Comparison of ENCODE assay signal across 24 cellular contexts in genomic region chr5:155629597-155629996, GRCh38.
"Had no signal": no experiment of that assay in that cellular context is flagged by ENCODE, and none has a peak within 500 bp of the region (broad histone marks: within the 10 kb centered on the region; RNA-seq: fewer than 3 reads in every experiment).

No MANE protein-coding gene starts in this region.

- ATAC-seq: stimulated activated effector memory CD8-positive, alpha-beta T cell treated with anti-CD3 and anti-CD28 coated beads, Interleukin-12 subunit alpha, Interleukin-12 subunit beta, amount 100 ng/mL, for 72 hours; stimulated activated memory B cell treated with anti-CD40 and anti-IgM and Interleukin-4, amounts not matched to agents 10 μg/mL and 1 μg/mL and 100 μg/mL, for 72 hours; stimulated activated naive B cell treated with anti-CD40 and anti-IgM and Interleukin-4, amounts not matched to agents 10 μg/mL and 1 μg/mL and 100 μg/mL, for 72 hours; stimulated activated naive CD8-positive, alpha-beta T cell treated with anti-CD3 and anti-CD28 coated beads, Interleukin-15, amount 100 ng/mL, for 72 hours; stimulated activated naive CD8-positive, alpha-beta T cell treated with anti-CD3 and anti-CD28 coated beads, Interleukin-15, Interleukin-2, amounts not matched to agents 100 U/mL and 50 U/mL, for 24 hours; upper lobe of right lung had no signal

- H3K36me3 Mint-ChIP-seq: stimulated activated effector memory CD8-positive, alpha-beta T cell treated with anti-CD3 and anti-CD28 coated beads, Interleukin-12 subunit alpha, Interleukin-12 subunit beta, amount 100 ng/mL, for 72 hours; stimulated activated memory B cell treated with anti-CD40 and anti-IgM and Interleukin-4, amounts not matched to agents 10 μg/mL and 1 μg/mL and 100 μg/mL, for 72 hours; stimulated activated naive B cell treated with anti-CD40 and anti-IgM and Interleukin-4, amounts not matched to agents 10 μg/mL and 1 μg/mL and 100 μg/mL, for 72 hours; type B pancreatic cell had no signal

- H3K9me3 Mint-ChIP-seq: stimulated activated effector memory CD8-positive, alpha-beta T cell treated with anti-CD3 and anti-CD28 coated beads, Interleukin-12 subunit alpha, Interleukin-12 subunit beta, amount 100 ng/mL, for 72 hours; stimulated activated naive CD8-positive, alpha-beta T cell treated with anti-CD3 and anti-CD28 coated beads, Interleukin-15, Interleukin-2, amounts not matched to agents 100 ng/mL and 50 ng/mL, for 24 hours had no signal

- DNase-seq: stimulated activated CD4-positive, alpha-beta T cell treated with anti-CD3 and anti-CD28 coated beads, Interleukin-2, amount 100 ng/mL, for 48 hours; stimulated activated CD4-positive, alpha-beta T cell treated with anti-CD3 and anti-CD28 coated beads, Interleukin-4, amount 100 ng/mL, for 1 hour; stimulated activated CD4-positive, alpha-beta T cell treated with anti-CD3 and anti-CD28 coated beads, Interleukin-4, amount 100 ng/mL, for 24 hours; stimulated activated CD4-positive, alpha-beta T cell treated with anti-CD3 and anti-CD28 coated beads, Interleukin-4, amount 100 ng/mL, for 4 hours; stimulated activated CD8-positive, alpha-beta memory T cell treated with anti-CD3 and anti-CD28 coated beads, Interleukin-4, amount 100 ng/mL, for 48 hours; stimulated activated naive B cell treated with anti-CD40 and anti-IgM and Interleukin-4, amounts not matched to agents 10 μg/mL and 1 μg/mL and 100 μg/mL, for 72 hours; stimulated activated naive CD4-positive, alpha-beta T cell; stimulated activated naive CD4-positive, alpha-beta T cell treated with Interleukin-2 at 50 U/mL for 16 hours; stimulated activated naive CD8-positive, alpha-beta T cell treated with anti-CD3 and anti-CD28 coated beads, Interleukin-15, amount 100 ng/mL, for 72 hours; stimulated activated naive CD8-positive, alpha-beta T cell treated with anti-CD3 and anti-CD28 coated beads, Interleukin-15, Interleukin-2, amounts not matched to agents 100 U/mL and 50 U/mL, for 24 hours; stomach; substantia nigra; testis; thyroid gland; tibial artery; transverse colon; trophoblast cell; upper lobe of left lung; upper lobe of right lung; uterus had no signal

- H3K27ac Mint-ChIP-seq: stimulated activated effector memory CD8-positive, alpha-beta T cell treated with anti-CD3 and anti-CD28 coated beads, Interleukin-12 subunit alpha, Interleukin-12 subunit beta, amount 100 ng/mL, for 72 hours; stimulated activated memory B cell treated with anti-CD40 and anti-IgM and Interleukin-4, amounts not matched to agents 10 μg/mL and 1 μg/mL and 100 μg/mL, for 72 hours; stimulated activated naive B cell treated with anti-CD40 and anti-IgM and Interleukin-4, amounts not matched to agents 10 μg/mL and 1 μg/mL and 100 μg/mL, for 72 hours; stimulated activated naive CD8-positive, alpha-beta T cell treated with anti-CD3 and anti-CD28 coated beads, Interleukin-15, amount 100 ng/mL, for 72 hours; stimulated activated naive CD8-positive, alpha-beta T cell treated with anti-CD3 and anti-CD28 coated beads, Interleukin-15, Interleukin-2, amounts not matched to agents 100 ng/mL and 50 ng/mL, for 24 hours; type B pancreatic cell had no signal

- H3K4me1 Mint-ChIP-seq: stimulated activated effector memory CD8-positive, alpha-beta T cell treated with anti-CD3 and anti-CD28 coated beads, Interleukin-12 subunit alpha, Interleukin-12 subunit beta, amount 100 ng/mL, for 72 hours; stimulated activated memory B cell treated with anti-CD40 and anti-IgM and Interleukin-4, amounts not matched to agents 10 μg/mL and 1 μg/mL and 100 μg/mL, for 72 hours; stimulated activated naive B cell treated with anti-CD40 and anti-IgM and Interleukin-4, amounts not matched to agents 10 μg/mL and 1 μg/mL and 100 μg/mL, for 72 hours; stimulated activated naive CD8-positive, alpha-beta T cell treated with anti-CD3 and anti-CD28 coated beads, Interleukin-15, amount 100 ng/mL, for 72 hours had no signal

- H3K4me3 Mint-ChIP-seq: stimulated activated effector memory CD8-positive, alpha-beta T cell treated with anti-CD3 and anti-CD28 coated beads, Interleukin-12 subunit alpha, Interleukin-12 subunit beta, amount 100 ng/mL, for 72 hours; stimulated activated memory B cell treated with anti-CD40 and anti-IgM and Interleukin-4, amounts not matched to agents 10 μg/mL and 1 μg/mL and 100 μg/mL, for 72 hours; stimulated activated naive B cell treated with anti-CD40 and anti-IgM and Interleukin-4, amounts not matched to agents 10 μg/mL and 1 μg/mL and 100 μg/mL, for 72 hours; stimulated activated naive CD8-positive, alpha-beta T cell treated with anti-CD3 and anti-CD28 coated beads, Interleukin-15, amount 100 ng/mL, for 72 hours; stimulated activated naive CD8-positive, alpha-beta T cell treated with anti-CD3 and anti-CD28 coated beads, Interleukin-15, Interleukin-2, amounts not matched to agents 100 ng/mL and 50 ng/mL, for 24 hours; type B pancreatic cell had no signal
